18 cellular contexts compared by ENCODE assay signal in the genomic region with DNA sequence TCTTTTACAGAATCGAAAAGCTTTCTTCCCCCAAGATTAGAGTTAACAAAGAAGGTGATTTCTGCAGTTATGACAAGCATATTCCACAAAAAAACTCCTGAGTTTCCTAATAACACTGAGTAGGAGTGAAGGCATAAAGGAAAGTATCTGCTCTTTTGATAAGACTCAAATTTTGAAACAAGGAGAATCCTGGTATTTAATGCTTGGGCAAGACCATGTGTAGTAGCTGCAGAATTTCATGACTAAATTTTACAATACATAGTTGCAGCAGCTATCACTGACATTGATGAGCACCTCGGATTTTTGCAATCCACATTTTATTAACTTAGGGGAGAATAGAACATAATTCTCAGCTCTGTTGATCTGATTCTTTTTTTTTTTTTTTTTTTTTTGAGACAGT.
DNase-seq lines count a peak whose midpoint lies in the region; ATAC-seq and TF ChIP-seq lines count a peak whose summit lies in the region.
"Had no signal": no experiment of that assay in that cellular context is flagged by ENCODE, and none has a peak within 500 bp of the region (broad histone marks: within the 10 kb centered on the region; RNA-seq: fewer than 3 reads in every experiment).

No MANE protein-coding gene starts in this region.

- H3K4ac ChIP-seq in IMR-90 (ENCODE audit: low read depth, low read length), result no peak overlapping the region

- no peak overlapping the region for H3K18ac ChIP-seq in IMR-90 (ENCODE audit: low read depth, low read length)

- TF ChIP-seq POLR2A in IMR-90 (IDR thresholded peaks at IDR 0.05; ENCODE audit: low read depth, low read length), result no peak

- H4K20me1 ChIP-seq in IMR-90 (ENCODE audit: insufficient read depth, low read length), result no peaks in the 10 kb centered on the region

- H2AK5ac ChIP-seq in IMR-90 (ENCODE audit: low read depth, low read length), result no peak overlapping the region

- no peak overlapping the region for H3K27ac ChIP-seq in IMR-90 (ENCODE audit: insufficient read depth, low read length)
- H3K27ac ChIP-seq: A549, HL-60, PC-9 had no signal

- no peak overlapping the region for H2BK5ac ChIP-seq in IMR-90 (ENCODE audit: low read depth, low read length, poor library complexity, severe bottlenecking)

- no TSS peak for BruUV-seq in IMR-90 (replicated peaks; lab: Mats Ljungman, UMichigan)

- H3K9ac ChIP-seq in IMR-90 (ENCODE audit: low read depth, low read length), result no peak overlapping the region

- ATAC-seq in IMR-90 (ENCODE audit: low read depth) (no peak; the same call in 1 of the 2 replicates), GM18867 (IDR thresholded peaks at IDR 0.05; ENCODE audit: unreplicated experiment) (no peak), HG02973 (IDR thresholded peaks at IDR 0.05; ENCODE audit: unreplicated experiment) (no peak)

- dilution Hi-C loops in IMR-90 (cut with HindIII; ENCODE audit: low sequenced_read_pairs, unreplicated experiment), result no loop called here

- H3K4me3 ChIP-seq in AG10803 (ENCODE audit: low read length) (no peak overlapping the region), IMR-90 (ENCODE audit: insufficient read depth, low read depth, low read length) (no peak overlapping the region), fibroblast of mammary gland (ENCODE audit: control insufficient read depth, low read depth, low read length) (no peak overlapping the region)
- H3K4me3 ChIP-seq: A549, MG63, PC-9 had no signal

- H4K8ac ChIP-seq in IMR-90 (ENCODE audit: low read depth in 2 of 2, low read length in 2 of 2), result no peak overlapping the region

- no peaks in the 10 kb centered on the region for H3K36me3 ChIP-seq in IMR-90 (ENCODE audit: control insufficient read depth, insufficient read depth, low read length)
- H3K36me3 ChIP-seq: MG63 had no signal

- H2BK120ac ChIP-seq in IMR-90 (ENCODE audit: low read depth, low read length), result no peak overlapping the region

- no peak for TF ChIP-seq CTCF in AG10803 (conservative IDR thresholded peaks at IDR 0.05; ENCODE audit: low read length)
- no peak for TF ChIP-seq CTCF in IMR-90 (conservative IDR thresholded peaks at IDR 0.05; ENCODE audit: low read depth, low read length)
- TF ChIP-seq CTCF in fibroblast of mammary gland (conservative IDR thresholded peaks at IDR 0.05; ENCODE audit: control insufficient read depth, insufficient read depth, low read depth, low read length), result no peak

- no peaks in the 10 kb centered on the region for H3K27me3 ChIP-seq in IMR-90 (ENCODE audit: control insufficient read depth, insufficient read depth, low read length)
- H3K27me3 ChIP-seq: MG63 had no signal

- H3K4me1 ChIP-seq in IMR-90 (ENCODE audit: control insufficient read depth, insufficient read depth, low read length), result peaks cover 5% of the 10 kb centered on the region

- H2AK9ac ChIP-seq in IMR-90 (replicated peaks; ENCODE audit: low read depth, low read length, poor library complexity), result no peak overlapping the region

- no peak for TF ChIP-seq RAD21 in IMR-90 (IDR thresholded peaks at IDR 0.05; ENCODE audit: low read length)

- H3K9me1 ChIP-seq in IMR-90 (ENCODE audit: insufficient read depth, low read length), result no peaks in the 10 kb centered on the region

- no peak overlapping the region for H2BK20ac ChIP-seq in IMR-90 (ENCODE audit: low read depth, low read length)

- no peak overlapping the region for H4K91ac ChIP-seq in IMR-90 (ENCODE audit: insufficient read depth, low read depth, low read length)

- in situ Hi-C loops in IMR-90 (cut with MboI; ENCODE audit: low sequenced_read_pairs), result no loop called here

- H3K9me3 ChIP-seq in IMR-90 (ENCODE audit: control insufficient read depth, insufficient read depth, low read length), result no peaks in the 10 kb centered on the region
- H3K9me3 ChIP-seq: A549, MG63 had no signal

- H4K5ac ChIP-seq in IMR-90 (ENCODE audit: low read depth, low read length), result no peak overlapping the region

- POLR2A ChIA-PET in IMR-90 (lab: Charles Lee; ENCODE audit: unreplicated experiment), result no interaction called here

- DNase-seq in AG10803 (ENCODE audit: low read depth) (peak; percentile 49), IMR-90 (peak; percentile 44), fibroblast of mammary gland (ENCODE audit: low read depth) (peak; percentile 20), putamen (ENCODE audit: low spot score) (peak; percentile 19), NCI-H1436 (lab: John Stamatoyannopoulos, UW) (no peak)
- DNase-seq: CD4-positive, alpha-beta memory T cell; DMS79; KG1; MG63; NCI-H1092 treated with DMSO at 0.1 percent for 48 hours; NCI-H187; NCI-H446 treated with DMSO at 0.1 percent for 48 hours; NCI-H748 treated with DMSO at 0.1 percent for 48 hours had no signal

- H3K4me2 ChIP-seq in IMR-90 (ENCODE audit: low read depth, low read length), result no peak overlapping the region
- H3K4me2 ChIP-seq: PC-9 had no signal

- H3K14ac ChIP-seq in IMR-90 (replicated peaks; ENCODE audit: low read depth, low read length), result no peak overlapping the region

- CTCF ChIA-PET in IMR-90 (lab: Yijun Ruan, JAX), result interaction anchor here (0.6 kb wide), 2 partner anchors 40 to 1500 kb away, joined by 3 to 6 read pairs; no protein-coding TSS in a partner anchor

- intact Hi-C loops in IMR-90 (cut with micrococcal nuclease), result no loop called here

- H3K56ac ChIP-seq in IMR-90 (ENCODE audit: extremely low read depth, insufficient read depth, low read length), result no peak overlapping the region

- no CpG with 5 or more reads among the region's 2 CpGs for WGBS in IMR-90 (ENCODE audit: extremely low coverage in 2 of 2, insufficient read length in 1 of 2), 2 experiments

- no peak overlapping the region for H2AFZ ChIP-seq in IMR-90 (replicated peaks; ENCODE audit: low read length, poor library complexity)
- H2AFZ ChIP-seq: PC-9 had no signal

- H2BK15ac ChIP-seq in IMR-90 (ENCODE audit: low read depth, low read length), result no peak overlapping the region; the same call in 2 of the 3 replicates

- no peak overlapping the region for H3K23ac ChIP-seq in IMR-90 (ENCODE audit: low read depth, low read length)

- H3K79me1 ChIP-seq in IMR-90 (ENCODE audit: low read depth in 1 of 2, low read length in 2 of 2), result peaks cover 8 to 16% of the 10 kb centered on the region in 2 experiments; a peak in 3 of 4 replicates

TF ChIP-seq in IMR-90, 13 proteins besides CTCF, POLR2A, EP300 and RAD21:
- TF ChIP-seq CEBPB (IDR thresholded peaks at IDR 0.05; ENCODE audit: low read depth, low read length), result peak; percentile 16; the same call in 1 of the 2 replicates
- TF ChIP-seq CHD1 (IDR thresholded peaks at IDR 0.05; ENCODE audit: low read depth, low read length), result no peak
